Comparison of ENCODE assay signal across 8 cellular contexts in the genomic region with DNA sequence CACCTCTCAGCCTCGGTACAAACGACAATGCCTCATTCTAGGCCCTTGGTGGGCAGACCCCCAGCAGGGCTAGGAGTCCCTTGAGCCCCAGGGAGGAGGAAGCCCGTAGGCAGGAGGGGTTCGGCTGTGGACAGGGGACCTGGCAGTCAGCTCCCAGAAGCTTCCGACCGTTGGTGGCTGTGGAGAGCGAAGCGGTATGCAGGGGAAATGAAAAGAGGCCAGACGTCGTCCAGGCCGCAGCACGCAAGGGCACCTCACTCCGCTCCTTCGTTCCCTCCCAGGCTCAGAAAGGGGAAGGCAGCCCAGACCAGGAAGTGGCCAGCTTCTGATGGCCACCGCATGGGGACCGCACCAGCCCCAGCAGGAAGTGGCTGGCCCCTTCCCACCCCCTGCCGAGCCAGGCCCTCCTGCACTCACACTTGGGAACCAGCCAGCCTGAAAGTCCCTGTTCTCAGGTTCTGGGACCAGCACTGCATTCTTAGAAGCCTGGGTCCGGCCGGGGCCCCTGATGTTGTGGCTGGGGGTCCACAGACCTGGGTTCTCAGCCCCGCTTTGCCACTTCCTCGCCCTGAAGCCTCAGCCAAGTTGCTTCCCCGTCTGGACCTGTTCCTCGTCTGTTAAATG.
DNase-seq lines count a peak whose midpoint lies in the region; ATAC-seq, FAIRE-seq and TF ChIP-seq lines count a peak whose summit lies in the region.

No MANE protein-coding gene starts in this region.

- no CpG with 5 or more reads among the region's 23 CpGs for WGBS in neuronal stem cell (ENCODE audit: extremely low coverage in 2 of 2, insufficient read length in 2 of 2, insufficient replicate concordance in 1 of 2), 2 donors

- no peak overlapping the region for H4K8ac ChIP-seq in neuronal stem cell (ENCODE audit: low read depth, low read length)

- H3K4me1 ChIP-seq in neuronal stem cell (ENCODE audit: control insufficient read depth in 2 of 2, insufficient read depth in 1 of 2, low read depth in 1 of 2, low read length in 2 of 2), result no peaks in the 10 kb centered on the region

- no peak for FAIRE-seq in HTR-8/SVneo (lab: Jason Lieb, UNC)

- H3K23ac ChIP-seq in neuronal stem cell (ENCODE audit: low read depth, low read length, poor library complexity), result no peak overlapping the region

- H2BK15ac ChIP-seq in neuronal stem cell (ENCODE audit: low read length), result peak overlapping the region; percentile 76

- H3K4me3 ChIP-seq in brain microvascular endothelial cell (ENCODE audit: low read depth, low read length) (no peak overlapping the region), neuronal stem cell (ENCODE audit: low read length in 2 of 2) (no peak overlapping the region)

- DNase-seq in GDM1 (lab: John Stamatoyannopoulos, UW), result peak; percentile 99
- DNase-seq in Kasumi-1 (lab: John Stamatoyannopoulos, UW), result peak; percentile 96 to 98
- DNase-seq in brain microvascular endothelial cell, result no peak
- no peak for DNase-seq in neuronal stem cell (ENCODE audit: low spot score)
- DNase-seq in NCI-H524 treated with DMSO at 0.1 percent for 48 hours (lab: John Stamatoyannopoulos, UW), result no peak
- DNase-seq in HTR-8/SVneo (ENCODE audit: insufficient read length, low spot score), result no peak

- peak overlapping the region; percentile 14 for H3K27ac ChIP-seq in brain microvascular endothelial cell
- no peak overlapping the region for H3K27ac ChIP-seq in neuronal stem cell (replicated peaks; ENCODE audit: low read length)

- no peaks in the 10 kb centered on the region for H3K36me3 ChIP-seq in brain microvascular endothelial cell (replicated peaks)
- no peaks in the 10 kb centered on the region for H3K36me3 ChIP-seq in neuronal stem cell (replicated peaks in 1 of 2; ENCODE audit: control insufficient read depth in 2 of 2, insufficient read depth in 2 of 2, low read length in 2 of 2)

- peak overlapping the region; percentile 11 for H3K18ac ChIP-seq in neuronal stem cell (ENCODE audit: low read length)

- H2BK5ac ChIP-seq in neuronal stem cell (ENCODE audit: low read length), result peak overlapping the region; percentile 7

- no peak overlapping the region for H3K4me2 ChIP-seq in neuronal stem cell (ENCODE audit: insufficient read depth, low read length, poor library complexity, severe bottlenecking)

- TF ChIP-seq CTCF in brain microvascular endothelial cell (IDR thresholded peaks at IDR 0.05; ENCODE audit: low read depth, low read length, missing control alignments), result no peak

- peaks cover 0 to 3% of the 10 kb centered on the region in 2 donors for H3K9me3 ChIP-seq in neuronal stem cell (replicated peaks in 1 of 2; ENCODE audit: control insufficient read depth in 2 of 2, insufficient read depth in 1 of 2, low read depth in 1 of 2, low read length in 2 of 2)

- no peak for ATAC-seq in HG03159 (IDR thresholded peaks at IDR 0.05; ENCODE audit: unreplicated experiment)
- ATAC-seq in GM19351 (IDR thresholded peaks at IDR 0.05; ENCODE audit: unreplicated experiment), result no peak

- H3K4ac ChIP-seq in neuronal stem cell (ENCODE audit: low read length), result no peak overlapping the region

- in situ Hi-C loops in brain microvascular endothelial cell (cut with HindIII; ENCODE audit: low pct_ligation_motif_present, low sequenced_read_pairs), result no loop called here

- no peak overlapping the region for H2AK5ac ChIP-seq in neuronal stem cell (ENCODE audit: low read depth, low read length)

- no peak overlapping the region for H2BK120ac ChIP-seq in neuronal stem cell (ENCODE audit: low read depth, low read length)

- no peaks in the 10 kb centered on the region for H3K79me1 ChIP-seq in neuronal stem cell (ENCODE audit: low read depth, low read length)

- H2BK12ac ChIP-seq in neuronal stem cell (ENCODE audit: low read length), result no peak overlapping the region

- no peak overlapping the region for H4K91ac ChIP-seq in neuronal stem cell (ENCODE audit: low read depth, low read length, poor library complexity)

- peak overlapping the region; percentile 8 for H2AFZ ChIP-seq in neuronal stem cell (ENCODE audit: low read length)

- no peak overlapping the region for H3K9ac ChIP-seq in neuronal stem cell (ENCODE audit: low read depth, low read length, poor library complexity)

- no peaks in the 10 kb centered on the region for H3K27me3 ChIP-seq in brain microvascular endothelial cell (replicated peaks)
- peaks cover 0 to 10% (median 0%) of the 10 kb centered on the region in 3 experiments for H3K27me3 ChIP-seq in neuronal stem cell (ENCODE audit: control insufficient read depth in 3 of 3, insufficient read depth in 3 of 3, low read depth in 1 of 3, low read length in 3 of 3)

- no peak overlapping the region for H3K14ac ChIP-seq in neuronal stem cell (ENCODE audit: low read length)

Comparison
In these comparisons a context has a peak if more than half of its experiments do, and no peak if none do; other contexts are left out.
1. DNase-seq: peak in GDM1 (single experiment) and Kasumi-1 (2 of 2); none in brain microvascular endothelial cell (single experiment), neuronal stem cell (single experiment), NCI-H524 treated with DMSO at 0.1 percent for 48 hours (single experiment) and HTR-8/SVneo (single experiment).